In genomic region chr5:143641957-143642356, GRCh38 we compare ENCODE assay signal across 1 cellular context.
TF ChIP-seq lines count a peak whose summit lies in the region.

No MANE protein-coding gene starts in this region.

TF ChIP-seq in GM23338, 12 proteins besides CTCF, POLR2A, EP300 and RAD21 (continued from another document):
- TF ChIP-seq ZNF462 (CRISPR knock-in tag; IDR thresholded peaks at IDR 0.05) = peak; percentile 71; the same call in 1 of the 2 replicates
- no peak for TF ChIP-seq POLR2AphosphoS5 (IDR thresholded peaks at IDR 0.05; ENCODE audit: low read depth)
- no peak for TF ChIP-seq ETS1 (IDR thresholded peaks at IDR 0.05)
